28 cellular contexts compared by ENCODE assay signal in the genomic region with DNA sequence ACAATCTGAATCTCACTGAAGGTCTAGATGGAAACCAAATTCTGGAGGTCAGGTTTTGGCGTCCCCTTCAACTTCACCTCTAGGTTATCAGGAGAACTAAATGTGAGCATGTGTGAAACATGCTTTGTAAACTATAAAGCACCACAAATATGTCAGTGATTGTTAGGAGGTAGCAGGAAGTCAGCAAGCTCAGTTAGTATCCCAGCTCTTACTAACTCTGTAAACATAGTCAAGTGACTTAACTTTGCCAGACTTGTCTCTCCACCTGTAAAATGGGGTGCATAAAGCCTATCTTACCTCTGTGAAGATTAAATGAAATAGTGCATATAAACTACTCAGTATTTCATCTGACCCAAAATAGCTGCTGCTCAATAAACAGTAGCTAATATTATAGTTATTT.
"Had no signal": no experiment of that assay in that cellular context is flagged by ENCODE, and none has a peak within 500 bp of the region (broad histone marks: within the 10 kb centered on the region; RNA-seq: fewer than 3 reads in every experiment).

No MANE protein-coding gene starts in this region.

- H3K36me3 ChIP-seq: colonic mucosa, esophagus muscularis mucosa, esophagus squamous epithelium, gastrocnemius medialis, gastroesophageal sphincter, heart left ventricle, heart right ventricle had no signal

- H3K4me1 ChIP-seq: colonic mucosa, esophagus muscularis mucosa, esophagus squamous epithelium, foreskin keratinocyte, gastrocnemius medialis, gastroesophageal sphincter, heart left ventricle, heart right ventricle had no signal

- ATAC-seq: effector memory CD8-positive, alpha-beta T cell; esophagus mucosa; gastrocnemius medialis; gastroesophageal sphincter; heart left ventricle; heart right ventricle had no signal

- H3K27me3 ChIP-seq: colonic mucosa, gastrocnemius medialis had no signal

- H3K4me3 ChIP-seq: colonic mucosa, coronary artery, dorsolateral prefrontal cortex, esophagus muscularis mucosa, esophagus squamous epithelium, gastrocnemius medialis, gastroesophageal sphincter, heart left ventricle, heart right ventricle had no signal

- H3K9me3 ChIP-seq: colonic mucosa, esophagus muscularis mucosa, esophagus squamous epithelium, gastrocnemius medialis had no signal

- FAIRE-seq: colon, endometrium, endothelial cell of umbilical vein, frontal cortex had no signal

- H3K27ac ChIP-seq: colonic mucosa, coronary artery, dorsolateral prefrontal cortex, epithelial cell of prostate, esophagus muscularis mucosa, esophagus squamous epithelium, foreskin keratinocyte, gastrocnemius medialis, gastroesophageal sphincter, heart left ventricle, heart right ventricle had no signal

- DNase-seq: colonic mucosa; cortex of kidney; dermis blood vessel endothelial cell; dorsolateral prefrontal cortex; effector CD4-positive, alpha-beta T cell; effector CD8-positive, alpha-beta T cell; effector memory CD4-positive, alpha-beta T cell; effector memory CD8-positive, alpha-beta T cell; endodermal cell; erythroblast; esophagus squamous epithelium; foreskin fibroblast; foreskin keratinocyte; foreskin melanocyte; gastrocnemius medialis; glutamatergic neuron; head of caudate nucleus; heart left ventricle; heart right ventricle had no signal
